23 cellular contexts compared by ENCODE assay signal in the genomic region with DNA sequence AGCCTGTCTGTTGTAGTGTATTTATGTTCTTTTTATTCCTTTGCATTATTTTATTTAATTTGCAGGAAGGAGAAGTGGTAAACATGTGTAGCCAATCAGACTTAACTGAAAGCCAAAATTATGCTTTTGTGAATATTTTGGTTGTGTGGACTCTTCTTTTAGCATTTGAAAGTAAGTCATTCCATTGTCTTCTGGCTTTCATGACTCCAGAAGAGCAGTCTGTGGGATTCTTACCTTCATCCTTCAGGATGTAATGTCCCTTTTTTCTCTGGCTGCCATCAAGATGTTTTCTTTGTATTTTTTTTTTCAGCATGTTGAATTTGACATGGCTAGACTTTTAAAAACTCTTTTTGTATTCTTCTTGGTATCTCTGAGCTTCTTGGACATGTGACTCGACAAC.
"Had no signal": no experiment of that assay in that cellular context is flagged by ENCODE, and none has a peak within 500 bp of the region (broad histone marks: within the 10 kb centered on the region; RNA-seq: fewer than 3 reads in every experiment).

No MANE protein-coding gene starts in this region.

- H3K4me1 ChIP-seq: lower lobe of right lung, prostate gland, testis, tibial artery had no signal

- DNase-seq: cortex of kidney; hypothalamus; immature natural killer cell; islet precursor cell; kidney glomerular epithelial cell; left colon; left ventricle myocardium superior; lower lobe of right lung; naive thymus-derived CD8-positive, alpha-beta T cell; nephron progenitor cell; nucleus accumbens; right cardiac atrium; spleen; stimulated activated CD4-positive, alpha-beta T cell treated with anti-CD3 and anti-CD28 coated beads, Interleukin-4, amount 100 ng/mL, for 4 hours; stimulated activated naive CD8-positive, alpha-beta T cell treated with anti-CD3 and anti-CD28 coated beads, Interleukin-15, Interleukin-2, amounts not matched to agents 100 U/mL and 50 U/mL, for 24 hours; substantia nigra; testis; tibial artery had no signal

- H3K27ac ChIP-seq: lower lobe of right lung, prostate gland, skin epidermis, spleen, testis, tibial artery had no signal

- H3K27ac Mint-ChIP-seq: immature natural killer cell; naive thymus-derived CD8-positive, alpha-beta T cell; nephron progenitor cell; stimulated activated memory B cell treated with anti-CD40 and anti-IgM and Interleukin-4, amounts not matched to agents 10 μg/mL and 1 μg/mL and 100 μg/mL, for 72 hours; type B pancreatic cell had no signal

- H3K4me1 Mint-ChIP-seq: nephron progenitor cell had no signal

- H3K36me3 Mint-ChIP-seq: immature natural killer cell; naive thymus-derived CD8-positive, alpha-beta T cell; stimulated activated memory B cell treated with anti-CD40 and anti-IgM and Interleukin-4, amounts not matched to agents 10 μg/mL and 1 μg/mL and 100 μg/mL, for 72 hours; type B pancreatic cell had no signal

- H3K36me3 ChIP-seq: lower lobe of right lung, prostate gland, spleen, tibial artery had no signal

- H3K27me3 ChIP-seq: spleen, testis, tibial artery had no signal

- H3K4me3 Mint-ChIP-seq: immature natural killer cell; naive thymus-derived CD8-positive, alpha-beta T cell; nephron progenitor cell; stimulated activated memory B cell treated with anti-CD40 and anti-IgM and Interleukin-4, amounts not matched to agents 10 μg/mL and 1 μg/mL and 100 μg/mL, for 72 hours; type B pancreatic cell had no signal

- H3K4me3 ChIP-seq: lower lobe of right lung, prostate gland, skin epidermis, spleen, testis, tibial artery had no signal

- ATAC-seq: left colon; left ventricle myocardium superior; lower lobe of right lung; naive thymus-derived CD8-positive, alpha-beta T cell; right cardiac atrium; stimulated activated memory B cell treated with anti-CD40 and anti-IgM and Interleukin-4, amounts not matched to agents 10 μg/mL and 1 μg/mL and 100 μg/mL, for 72 hours; stimulated activated naive CD8-positive, alpha-beta T cell treated with anti-CD3 and anti-CD28 coated beads, Interleukin-15, Interleukin-2, amounts not matched to agents 100 U/mL and 50 U/mL, for 24 hours had no signal

- FAIRE-seq: urothelium cell line had no signal

- H3K9me3 ChIP-seq: lower lobe of right lung, prostate gland, testis, tibial artery had no signal
